ENCODE assay signal across 1 cellular context in genomic region chr9:92983984-92984589, GRCh38.
TF ChIP-seq lines count a peak whose summit lies in the region.

No MANE protein-coding gene starts in this region.

TF ChIP-seq in H1, 55 proteins besides CTCF, POLR2A, EP300 and RAD21 (continued from another document):
- TF ChIP-seq MAX (IDR thresholded peaks at IDR 0.05) (no peak), SP1 (IDR thresholded peaks at IDR 0.05; ENCODE audit: low read depth, low read length) (no peak), KDM1A (IDR thresholded peaks at IDR 0.05; ENCODE audit: borderline replicate concordance, low read length) (peak; percentile 44; the same call in 1 of the 2 replicates), RNF2 (IDR thresholded peaks at IDR 0.05; ENCODE audit: borderline replicate concordance, low read depth, low read length, missing control alignments, poor library complexity, severe bottlenecking) (no peak), CHD1 (IDR thresholded peaks at IDR 0.05; ENCODE audit: low read depth, low read length) (no peak), KDM5A (IDR thresholded peaks at IDR 0.05; ENCODE audit: low read length) (no peak), SUZ12 (IDR thresholded peaks at IDR 0.05; ENCODE audit: low read length) (no peak), CREB1 (IDR thresholded peaks at IDR 0.05) (no peak)
